23 cellular contexts compared by ENCODE assay signal in the genomic region with DNA sequence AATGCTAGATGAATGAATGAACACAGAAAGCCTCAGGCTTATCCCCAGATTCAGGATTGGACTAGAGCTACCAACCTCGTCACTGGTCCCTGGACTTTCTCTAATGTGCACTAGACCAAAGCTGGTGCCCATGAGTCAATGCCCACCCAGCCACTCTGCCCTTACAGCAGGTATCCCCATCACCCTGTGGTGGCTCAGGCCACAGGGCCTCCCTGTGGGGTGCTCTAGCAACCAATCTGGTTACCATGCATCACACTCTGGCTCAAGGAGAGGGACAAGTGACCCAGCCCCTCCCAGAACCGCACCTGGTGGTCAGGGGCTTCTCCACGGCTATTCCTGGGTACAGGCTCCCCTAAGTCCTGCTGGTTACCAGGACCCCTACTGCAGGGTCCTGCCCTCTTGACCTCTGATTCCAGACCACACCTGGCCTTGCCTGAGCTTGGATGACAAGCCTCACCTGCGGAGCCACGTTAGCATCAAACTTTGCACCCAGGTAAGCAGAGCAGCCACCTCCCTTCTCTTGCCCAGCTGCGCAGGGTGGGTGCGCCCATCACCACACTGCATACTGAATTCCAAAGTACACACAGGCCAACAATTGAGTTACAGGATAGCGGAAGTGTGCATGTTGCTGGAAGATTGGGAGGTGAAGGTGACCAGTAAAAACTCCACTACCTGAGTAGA.
"Had no signal": no experiment of that assay in that cellular context is flagged by ENCODE, and none has a peak within 500 bp of the region (broad histone marks: within the 10 kb centered on the region; RNA-seq: fewer than 3 reads in every experiment).

No MANE protein-coding gene starts in this region.

- H3K4me2 ChIP-seq: neural progenitor cell had no signal

- H3K27ac Mint-ChIP-seq: dendritic cell treated with granulocyte-macrophage colony-stimulating factor and Interleukin-4, amounts not matched to agents 40 ng/mL and 50 ng/mL, for 4 days; natural killer cell treated with Interleukin-12 subunit alpha and Interleukin-12 subunit beta and Interleukin-15 and Interleukin-18, amount 100 ng/mL, for 72 hours; neural progenitor cell; stimulated activated memory B cell treated with anti-CD40 and anti-IgM and Interleukin-4, amounts not matched to agents 10 μg/mL and 1 μg/mL and 100 μg/mL, for 72 hours; stimulated activated naive CD8-positive, alpha-beta T cell treated with anti-CD3 and anti-CD28 coated beads, Interleukin-15, Interleukin-2, amounts not matched to agents 100 ng/mL and 50 ng/mL, for 24 hours had no signal

- H3K79me2 ChIP-seq: parathyroid adenoma had no signal

- H2AFZ ChIP-seq: neural progenitor cell, parathyroid adenoma had no signal

- H3K27me3 ChIP-seq: gastroesophageal sphincter, neural progenitor cell, right lobe of liver, spleen, tibial artery, upper lobe of right lung, vagina had no signal

- H3K9me3 ChIP-seq: gastroesophageal sphincter, lower lobe of right lung, right lobe of liver, tibial artery, upper lobe of right lung, vagina had no signal

- H3K4me1 ChIP-seq: gastroesophageal sphincter, left ventricle myocardium inferior, lower lobe of right lung, neural progenitor cell, parathyroid adenoma, psoas muscle, right lobe of liver, tibial artery, upper lobe of right lung, vagina had no signal

- H3K36me3 Mint-ChIP-seq: natural killer cell treated with Interleukin-12 subunit alpha and Interleukin-12 subunit beta and Interleukin-15 and Interleukin-18, amount 100 ng/mL, for 72 hours; neural progenitor cell; stimulated activated memory B cell treated with anti-CD40 and anti-IgM and Interleukin-4, amounts not matched to agents 10 μg/mL and 1 μg/mL and 100 μg/mL, for 72 hours had no signal

- H3K9me3 Mint-ChIP-seq: dendritic cell treated with granulocyte-macrophage colony-stimulating factor and Interleukin-4, amounts not matched to agents 40 ng/mL and 50 ng/mL, for 4 days; natural killer cell treated with Interleukin-12 subunit alpha and Interleukin-12 subunit beta and Interleukin-15 and Interleukin-18, amount 100 ng/mL, for 72 hours had no signal

- H3K36me3 ChIP-seq: gastroesophageal sphincter, left ventricle myocardium inferior, lower lobe of right lung, neural progenitor cell, right lobe of liver, spleen, tibial artery, upper lobe of right lung, vagina had no signal

- H3K4me3 Mint-ChIP-seq: dendritic cell treated with granulocyte-macrophage colony-stimulating factor and Interleukin-4, amounts not matched to agents 40 ng/mL and 50 ng/mL, for 4 days; natural killer cell treated with Interleukin-12 subunit alpha and Interleukin-12 subunit beta and Interleukin-15 and Interleukin-18, amount 100 ng/mL, for 72 hours; neural progenitor cell; stimulated activated memory B cell treated with anti-CD40 and anti-IgM and Interleukin-4, amounts not matched to agents 10 μg/mL and 1 μg/mL and 100 μg/mL, for 72 hours; stimulated activated naive CD8-positive, alpha-beta T cell treated with anti-CD3 and anti-CD28 coated beads, Interleukin-15, Interleukin-2, amounts not matched to agents 100 ng/mL and 50 ng/mL, for 24 hours had no signal

- DNase-seq: effector memory CD4-positive, alpha-beta T cell; glutamatergic neuron; left ventricle myocardium inferior; lower lobe of right lung; occipital lobe; psoas muscle; retina; right lobe of liver; spleen; stimulated activated CD4-positive, alpha-beta T cell treated with anti-CD3 and anti-CD28 coated beads, Interleukin-15, amount 100 ng/mL, for 24 hours; stimulated activated CD4-positive, alpha-beta T cell treated with anti-CD3 and anti-CD28 coated beads, Interleukin-1b, Interleukin-23, amount 100 ng/mL, for 48 hours; stimulated activated CD4-positive, alpha-beta T cell treated with anti-CD3 and anti-CD28 coated beads, Interleukin-4, amount 100 ng/mL, for 24 hours; tibial artery; upper lobe of right lung had no signal

- H3K27me3 Mint-ChIP-seq: dendritic cell treated with granulocyte-macrophage colony-stimulating factor and Interleukin-4, amounts not matched to agents 40 ng/mL and 50 ng/mL, for 4 days; stimulated activated memory B cell treated with anti-CD40 and anti-IgM and Interleukin-4, amounts not matched to agents 10 μg/mL and 1 μg/mL and 100 μg/mL, for 72 hours; stimulated activated naive CD8-positive, alpha-beta T cell treated with anti-CD3 and anti-CD28 coated beads, Interleukin-15, Interleukin-2, amounts not matched to agents 100 ng/mL and 50 ng/mL, for 24 hours had no signal

- H3K9ac ChIP-seq: neural progenitor cell, parathyroid adenoma had no signal

- H3K4me1 Mint-ChIP-seq: neural progenitor cell had no signal

- ATAC-seq: esophagus mucosa; gastroesophageal sphincter; lower lobe of right lung; psoas muscle; right lobe of liver; stimulated activated memory B cell treated with anti-CD40 and anti-IgM and Interleukin-4, amounts not matched to agents 10 μg/mL and 1 μg/mL and 100 μg/mL, for 72 hours; upper lobe of right lung had no signal

- H3K27ac ChIP-seq: gastroesophageal sphincter, left ventricle myocardium inferior, lower lobe of right lung, neural progenitor cell, parathyroid adenoma, psoas muscle, right lobe of liver, spleen, tibial artery, upper lobe of right lung, vagina had no signal

- H3K4me3 ChIP-seq: gastroesophageal sphincter, left ventricle myocardium inferior, lower lobe of right lung, neural progenitor cell, psoas muscle, right lobe of liver, spleen, tibial artery, upper lobe of right lung, vagina had no signal
